ENCODE assay signal across 14 cellular contexts in the genomic region with DNA sequence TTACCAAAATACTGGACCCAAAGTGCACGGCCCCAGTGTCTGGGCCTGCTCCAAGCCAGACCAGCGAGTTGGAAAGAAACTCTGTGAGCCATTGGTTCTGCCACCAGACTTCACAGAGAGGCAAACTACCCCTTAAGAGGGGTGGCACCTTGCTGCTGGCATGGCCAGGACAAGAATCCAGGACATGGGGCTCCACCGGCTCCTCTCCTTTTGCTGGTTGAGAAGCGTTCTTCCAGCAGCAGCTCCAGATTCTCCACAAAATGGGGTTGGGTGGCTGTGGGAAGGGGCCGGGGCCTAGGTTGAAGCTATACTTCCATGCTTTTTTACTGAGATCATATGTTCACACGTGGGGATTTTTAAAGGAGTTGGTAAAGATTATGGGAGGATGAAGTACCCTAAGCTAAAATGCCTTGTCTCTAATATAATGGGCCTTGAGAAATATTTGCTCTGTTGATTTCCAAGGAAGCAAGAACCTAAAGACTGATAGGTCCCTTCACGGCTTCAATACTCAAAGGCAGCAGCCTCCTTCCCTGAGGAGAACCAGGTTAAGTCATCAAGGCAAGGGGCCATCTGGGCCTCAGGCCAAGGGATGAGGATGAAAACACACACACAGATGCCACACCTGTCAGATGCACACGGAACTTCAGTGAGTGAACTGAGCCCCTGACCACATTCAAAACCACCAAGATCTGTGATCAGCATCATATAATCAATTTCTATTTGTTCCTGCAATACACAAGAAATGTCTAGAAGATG. TPM values are rescaled to one million over a fixed set of nuclear protein-coding genes. Genes with fewer than 3 reads are reported as not detected.
DNase-seq lines count a peak whose midpoint lies in the region; ATAC-seq and TF ChIP-seq lines count a peak whose summit lies in the region.
"Had no signal": no experiment of that assay in that cellular context is flagged by ENCODE, and none has a peak within 500 bp of the region (broad histone marks: within the 10 kb centered on the region; RNA-seq: fewer than 3 reads in every experiment).

No MANE protein-coding gene starts in this region.

- H2AFZ ChIP-seq in osteoblast (ENCODE audit: low read length): no peak overlapping the region

- no peak for DNase-seq in breast epithelium (ENCODE audit: low spot score in 2 of 2)
- DNase-seq in MCF 10A (ENCODE audit: unreplicated experiment): no peak
- DNase-seq in osteoblast (ENCODE audit: insufficient read length, low spot score, missing footprints): no peak
- DNase-seq in upper lobe of right lung: no peak
- no peak for DNase-seq in MV-4-11 (lab: John Stamatoyannopoulos, UW)
- no peak for DNase-seq in T1000 (lab: John Stamatoyannopoulos, UW)
- DNase-seq: activated CD4-positive, alpha-beta T cell treated with anti-CD3 and anti-CD28 coated beads for 36 hours; activated T-cell treated with anti-CD3 and anti-CD28 coated beads, Interleukin-2, amount 50 U/mL, for 48 hours; effector memory CD4-positive, alpha-beta T cell; natural killer cell; T-cell had no signal

- H3K4me2 ChIP-seq in osteoblast (ENCODE audit: insufficient read depth, low read length): peak overlapping the region; percentile 95

- H3K27me3 ChIP-seq in breast epithelium (no peaks in the 10 kb centered on the region), osteoblast (ENCODE audit: insufficient read depth, low read length) (no peaks in the 10 kb centered on the region), upper lobe of right lung (no peaks in the 10 kb centered on the region)

- H3K27ac ChIP-seq in breast epithelium (peak overlapping the region; percentile 95 to 96), cingulate gyrus (ENCODE audit: low read depth, low read length) (peak overlapping the region; percentile 94), osteoblast (ENCODE audit: low read depth, low read length) (peak overlapping the region; percentile 16), upper lobe of right lung (peak overlapping the region; percentile 86)

- no peaks in the 10 kb centered on the region for H3K27me3 Mint-ChIP-seq in MCF 10A (ENCODE audit: insufficient read depth, unreplicated experiment)

- H3K9me3 ChIP-seq in breast epithelium (no peaks in the 10 kb centered on the region), osteoblast (ENCODE audit: low read depth, low read length) (no peaks in the 10 kb centered on the region), upper lobe of right lung (no peaks in the 10 kb centered on the region)

- peaks cover 2 to 38% of the 10 kb centered on the region in 2 donors for H3K4me1 ChIP-seq in breast epithelium
- H3K4me1 ChIP-seq in osteoblast (ENCODE audit: insufficient read depth, low read length): peaks cover 61% of the 10 kb centered on the region
- peaks cover 50% of the 10 kb centered on the region for H3K4me1 ChIP-seq in upper lobe of right lung

- H3K9me3 Mint-ChIP-seq in MCF 10A (ENCODE audit: unreplicated experiment): no peaks in the 10 kb centered on the region
- H3K9me3 Mint-ChIP-seq: natural killer cell, T-cell had no signal

- intact Hi-C loops in breast epithelium (cut with DNase I; ENCODE audit: low total_unique reads) (no loop called here), MCF 10A (cut with micrococcal nuclease) (loop anchor here (5.0 kb wide), 1 partner anchor 68 kb away; no protein-coding TSS in a partner anchor), upper lobe of right lung (cut with DNase I) (no loop called here)

- peaks cover 34% of the 10 kb centered on the region for H3K4me1 Mint-ChIP-seq in MCF 10A (ENCODE audit: insufficient read depth, unreplicated experiment)

- no peaks in the 10 kb centered on the region for H3K36me3 ChIP-seq in breast epithelium
- H3K36me3 ChIP-seq in osteoblast (ENCODE audit: insufficient read depth, low read length): peaks cover 38% of the 10 kb centered on the region
- no peaks in the 10 kb centered on the region for H3K36me3 ChIP-seq in upper lobe of right lung

- BruUV-seq in MCF 10A (replicated peaks; lab: Mats Ljungman, UMichigan): no TSS peak

- TF ChIP-seq CTCF in breast epithelium (IDR thresholded peaks at IDR 0.05): no peak
- TF ChIP-seq CTCF in MCF 10A (IDR thresholded peaks at IDR 0.05; ENCODE audit: unreplicated experiment): no peak
- no peak for TF ChIP-seq CTCF in osteoblast (IDR thresholded peaks at IDR 0.05; ENCODE audit: extremely low read depth, low read depth, low read length)
- no peak for TF ChIP-seq CTCF in upper lobe of right lung (IDR thresholded peaks at IDR 0.05)

- no peak overlapping the region for H3K27ac Mint-ChIP-seq in MCF 10A (ENCODE audit: low read depth, unreplicated experiment)
- H3K27ac Mint-ChIP-seq: activated CD4-positive, alpha-beta T cell treated with anti-CD3 and anti-CD28 coated beads for 36 hours; B cell; natural killer cell; T-cell had no signal

- POLR2A ChIA-PET in MCF 10A (lab: Yijun Ruan, JAX): interaction anchor here (0.9 to 2.9 kb wide), 2 partner anchors 12 to 33 kb away, joined by 4 to 21 read pairs; no protein-coding TSS in a partner anchor

- H3K4me3 ChIP-seq in breast epithelium (peak overlapping the region in 1 of 3 donors; percentile 98), osteoblast (ENCODE audit: insufficient read depth, low read length) (peak overlapping the region; percentile 87), upper lobe of right lung (peak overlapping the region; percentile 94)

- peaks cover 48% of the 10 kb centered on the region for H4K20me1 ChIP-seq in osteoblast (ENCODE audit: insufficient read depth, low read length)

- no peak overlapping the region for H3K4me3 Mint-ChIP-seq in MCF 10A (ENCODE audit: unreplicated experiment)
- H3K4me3 Mint-ChIP-seq: activated CD4-positive, alpha-beta T cell treated with anti-CD3 and anti-CD28 coated beads for 36 hours; B cell; natural killer cell; T-cell had no signal

- CTCF ChIA-PET in MCF 10A (lab: Yijun Ruan, JAX): interaction anchor here (0.6 to 1.2 kb wide), 2 partner anchors 24 to 27 kb away, joined by 3 to 5 read pairs; no protein-coding TSS in a partner anchor

- H3K36me3 Mint-ChIP-seq in MCF 10A (ENCODE audit: insufficient read depth, unreplicated experiment): no peaks in the 10 kb centered on the region
- H3K36me3 Mint-ChIP-seq: natural killer cell, T-cell had no signal

- ATAC-seq in upper lobe of right lung (no peak), GM19351 (IDR thresholded peaks at IDR 0.05; ENCODE audit: unreplicated experiment) (no peak)
- ATAC-seq: activated CD4-positive, alpha-beta T cell treated with anti-CD3 and anti-CD28 coated beads for 36 hours; natural killer cell; T-cell had no signal

- H3K79me2 ChIP-seq in osteoblast (ENCODE audit: insufficient read depth, low read length): peaks cover 80% of the 10 kb centered on the region

- TF ChIP-seq POLR2A in breast epithelium (IDR thresholded peaks at IDR 0.05): no peak

RNA-seq across cellular contexts. Expression of gene C1orf198, which starts 3.1 kb away (rescaled TPM):
- total RNA-seq in breast epithelium: 100 to 1,000 TPM in 2 of 3 donors, 10 to 100 TPM in 1; 63.6 to 138 (median 124) TPM
- total RNA-seq in MCF 10A (2022): 13.7 and 19.2 TPM in 2 replicates
- 251 and 352 TPM in 2 replicates for total RNA-seq in osteoblast
- 159 TPM for total RNA-seq in upper lobe of right lung

Comparison
In these comparisons a context has a peak if more than half of its experiments do, and no peak if none do; other contexts are left out.
1. H3K27ac ChIP-seq: peak in every context shown above with its lines; median percentile 96 in breast epithelium; 94 in cingulate gyrus; 86 in upper lobe of right lung; 16 in osteoblast.